18 cellular contexts compared by ENCODE assay signal in the genomic region with DNA sequence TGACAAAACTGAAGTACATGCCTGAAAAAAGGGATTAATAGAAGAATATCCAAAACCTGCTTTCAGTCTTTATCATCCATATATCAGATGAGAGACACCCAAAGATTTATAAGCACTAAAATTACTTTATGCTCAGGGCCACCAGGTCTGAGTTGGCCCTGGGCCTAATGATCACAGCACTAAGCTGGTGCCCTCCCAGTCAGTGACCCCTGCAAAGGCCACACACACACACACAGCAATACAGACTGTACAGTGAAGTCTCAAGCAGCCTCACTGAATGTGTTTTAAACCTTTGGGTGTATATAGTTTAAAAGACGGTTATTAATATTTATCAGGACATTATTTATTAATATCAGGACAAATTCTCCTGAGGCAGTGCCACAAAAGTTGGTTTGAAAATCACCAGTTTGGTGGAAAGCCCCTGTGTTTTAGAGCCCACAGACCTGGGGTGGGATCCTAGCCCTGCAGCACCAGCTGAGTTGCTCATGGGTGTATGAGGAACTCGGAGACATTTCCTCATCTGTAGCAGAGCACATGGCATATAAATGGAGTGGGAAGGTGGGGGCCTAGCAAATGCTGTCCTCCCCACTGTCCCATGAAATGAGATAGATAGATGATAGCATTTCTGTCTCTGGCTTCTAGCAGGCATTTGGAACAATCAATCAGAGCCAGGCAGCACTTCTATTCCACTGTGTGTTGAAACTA. TPM values are rescaled to one million over a fixed set of nuclear protein-coding genes. Genes with fewer than 3 reads are reported as not detected.
A peak's percentile ranks its signal among the peaks of the same experiment; 100 is the strongest.
DNase-seq lines count a peak whose midpoint lies in the region; ATAC-seq and TF ChIP-seq lines count a peak whose summit lies in the region.
"Had no signal": no experiment of that assay in that cellular context is flagged by ENCODE, and none has a peak within 500 bp of the region (broad histone marks: within the 10 kb centered on the region; RNA-seq: fewer than 3 reads in every experiment).

No MANE protein-coding gene starts in this region.

- H3K4me3 Mint-ChIP-seq in CD8-positive, alpha-beta T cell: no peak overlapping the region
- no peak overlapping the region for H3K4me3 Mint-ChIP-seq in stimulated activated effector memory CD8-positive, alpha-beta T cell treated with anti-CD3 and anti-CD28 coated beads, Interleukin-12 subunit alpha, Interleukin-12 subunit beta, amount 100 ng/mL, for 72 hours
- H3K4me3 Mint-ChIP-seq: H9 had no signal

- POLR2A ChIA-PET in CD8-positive, alpha-beta T cell (lab: Charles Lee): no interaction called here

- no peaks in the 10 kb centered on the region for H3K27me3 Mint-ChIP-seq in CD8-positive, alpha-beta T cell (ENCODE audit: low read depth)

- H3K27ac ChIP-seq in CD8-positive, alpha-beta T cell (ENCODE audit: low read depth, low read length): no peak overlapping the region
- no peak overlapping the region for H3K27ac ChIP-seq in liver (ENCODE audit: low read depth in 1 of 2, low read length in 2 of 2)
- H3K27ac ChIP-seq: BLaER1, GM23248, KMS-11 had no signal

- H3K36me3 ChIP-seq in CD8-positive, alpha-beta T cell (ENCODE audit: insufficient read depth, low read length): no peaks in the 10 kb centered on the region
- peaks cover 0 to 4% (median 0%) of the 10 kb centered on the region in 4 donors for H3K36me3 ChIP-seq in liver (ENCODE audit: control insufficient read depth in 4 of 4, insufficient read depth in 3 of 4, low read depth in 1 of 4, low read length in 3 of 4)

- no peaks in the 10 kb centered on the region for H3K9me3 ChIP-seq in CD8-positive, alpha-beta T cell (ENCODE audit: low read length)
- no peaks in the 10 kb centered on the region for H3K9me3 ChIP-seq in liver (ENCODE audit: control insufficient read depth in 4 of 4, low read length in 3 of 4)
- H3K9me3 ChIP-seq: BLaER1, SK-N-SH had no signal

- no peak for ATAC-seq in CD8-positive, alpha-beta T cell
- no peak for ATAC-seq in stimulated activated effector memory CD8-positive, alpha-beta T cell treated with anti-CD3 and anti-CD28 coated beads, Interleukin-12 subunit alpha, Interleukin-12 subunit beta, amount 100 ng/mL, for 72 hours
- ATAC-seq in HG03460 (IDR thresholded peaks at IDR 0.05; ENCODE audit: unreplicated experiment): no peak
- ATAC-seq: Panc1 had no signal

- peaks cover 25% of the 10 kb centered on the region for H3K36me3 Mint-ChIP-seq in CD8-positive, alpha-beta T cell
- peaks cover 12% of the 10 kb centered on the region for H3K36me3 Mint-ChIP-seq in stimulated activated effector memory CD8-positive, alpha-beta T cell treated with anti-CD3 and anti-CD28 coated beads, Interleukin-12 subunit alpha, Interleukin-12 subunit beta, amount 100 ng/mL, for 72 hours

- peak; percentile 60 for DNase-seq in CD1c-positive myeloid dendritic cell (ENCODE audit: extremely low spot score)
- DNase-seq in CD8-positive, alpha-beta T cell: no peak
- DNase-seq in stimulated activated effector memory CD8-positive, alpha-beta T cell treated with anti-CD3 and anti-CD28 coated beads, Interleukin-12 subunit alpha, Interleukin-12 subunit beta, amount 100 ng/mL, for 72 hours (ENCODE audit: low spot score in 2 of 2): no peak
- DNase-seq in NCI-H2029 treated with DMSO at 0.1 percent for 48 hours (lab: John Stamatoyannopoulos, UW): no peak
- DNase-seq in HK-2 (ENCODE audit: unreplicated experiment): no peak
- DNase-seq: GM23248, H9, IMR-90, NCI-H1694, NCI-H446 treated with DMSO at 0.1 percent for 48 hours, SIG-M5, SK-N-SH had no signal

- peak overlapping the region; percentile 41 for H3K27ac Mint-ChIP-seq in CD8-positive, alpha-beta T cell
- H3K27ac Mint-ChIP-seq in stimulated activated effector memory CD8-positive, alpha-beta T cell treated with anti-CD3 and anti-CD28 coated beads, Interleukin-12 subunit alpha, Interleukin-12 subunit beta, amount 100 ng/mL, for 72 hours: peak overlapping the region; percentile 27

- TF ChIP-seq CTCF in CD8-positive, alpha-beta T cell (IDR thresholded peaks at IDR 0.05): no peak
- TF ChIP-seq CTCF in liver (IDR thresholded peaks at IDR 0.05; ENCODE audit: low read depth, low read length, missing input control): no peak

- intact Hi-C loops in CD8-positive, alpha-beta T cell (cut with DNase I, micrococcal nuclease): no loop called here

- H3K27me3 ChIP-seq in CD8-positive, alpha-beta T cell (ENCODE audit: insufficient read depth, low read length): no peaks in the 10 kb centered on the region
- H3K27me3 ChIP-seq in liver (ENCODE audit: control insufficient read depth in 4 of 4, insufficient read depth in 4 of 4, low read length in 3 of 4): no peaks in the 10 kb centered on the region
- H3K27me3 ChIP-seq: BLaER1 had no signal

- no peaks in the 10 kb centered on the region for H3K9me3 Mint-ChIP-seq in CD8-positive, alpha-beta T cell
- no peaks in the 10 kb centered on the region for H3K9me3 Mint-ChIP-seq in stimulated activated effector memory CD8-positive, alpha-beta T cell treated with anti-CD3 and anti-CD28 coated beads, Interleukin-12 subunit alpha, Interleukin-12 subunit beta, amount 100 ng/mL, for 72 hours
- H3K9me3 Mint-ChIP-seq: H9 had no signal

- no peaks in the 10 kb centered on the region for H3K4me1 ChIP-seq in CD8-positive, alpha-beta T cell (ENCODE audit: insufficient read depth, low read length)
- H3K4me1 ChIP-seq in liver (ENCODE audit: control insufficient read depth in 4 of 4, insufficient read depth in 4 of 4, low read length in 3 of 4): peaks cover 0 to 18% (median 6%) of the 10 kb centered on the region in 4 donors

- H3K4me1 Mint-ChIP-seq in CD8-positive, alpha-beta T cell (ENCODE audit: low read depth): no peaks in the 10 kb centered on the region
- H3K4me1 Mint-ChIP-seq in stimulated activated effector memory CD8-positive, alpha-beta T cell treated with anti-CD3 and anti-CD28 coated beads, Interleukin-12 subunit alpha, Interleukin-12 subunit beta, amount 100 ng/mL, for 72 hours: no peaks in the 10 kb centered on the region

- TF ChIP-seq RAD21 in liver (IDR thresholded peaks at IDR 0.05): no peak

- CTCF ChIA-PET in CD8-positive, alpha-beta T cell (lab: Charles Lee): interaction anchor here (1.2 kb wide), 1 partner anchor 28 kb away, joined by 3 read pairs; no protein-coding TSS in a partner anchor

- WGBS in liver: 73% methylated on average over 2 of the region's 2 CpGs

- no peak overlapping the region for H3K4me3 ChIP-seq in CD8-positive, alpha-beta T cell (ENCODE audit: low read depth, low read length)
- H3K4me3 ChIP-seq in liver (ENCODE audit: low read depth in 1 of 3, low read length in 3 of 3): no peak overlapping the region
- H3K4me3 ChIP-seq: BLaER1, GM23248 had no signal

- no peak overlapping the region for H3K9ac ChIP-seq in liver (ENCODE audit: low read depth in 1 of 2, low read length in 2 of 2)
- H3K9ac ChIP-seq: BLaER1, GM23248, KMS-11, SK-N-SH had no signal

TF ChIP-seq in liver, 16 proteins besides CTCF, POLR2A, EP300 and RAD21:
- TF ChIP-seq, protein P1, sequence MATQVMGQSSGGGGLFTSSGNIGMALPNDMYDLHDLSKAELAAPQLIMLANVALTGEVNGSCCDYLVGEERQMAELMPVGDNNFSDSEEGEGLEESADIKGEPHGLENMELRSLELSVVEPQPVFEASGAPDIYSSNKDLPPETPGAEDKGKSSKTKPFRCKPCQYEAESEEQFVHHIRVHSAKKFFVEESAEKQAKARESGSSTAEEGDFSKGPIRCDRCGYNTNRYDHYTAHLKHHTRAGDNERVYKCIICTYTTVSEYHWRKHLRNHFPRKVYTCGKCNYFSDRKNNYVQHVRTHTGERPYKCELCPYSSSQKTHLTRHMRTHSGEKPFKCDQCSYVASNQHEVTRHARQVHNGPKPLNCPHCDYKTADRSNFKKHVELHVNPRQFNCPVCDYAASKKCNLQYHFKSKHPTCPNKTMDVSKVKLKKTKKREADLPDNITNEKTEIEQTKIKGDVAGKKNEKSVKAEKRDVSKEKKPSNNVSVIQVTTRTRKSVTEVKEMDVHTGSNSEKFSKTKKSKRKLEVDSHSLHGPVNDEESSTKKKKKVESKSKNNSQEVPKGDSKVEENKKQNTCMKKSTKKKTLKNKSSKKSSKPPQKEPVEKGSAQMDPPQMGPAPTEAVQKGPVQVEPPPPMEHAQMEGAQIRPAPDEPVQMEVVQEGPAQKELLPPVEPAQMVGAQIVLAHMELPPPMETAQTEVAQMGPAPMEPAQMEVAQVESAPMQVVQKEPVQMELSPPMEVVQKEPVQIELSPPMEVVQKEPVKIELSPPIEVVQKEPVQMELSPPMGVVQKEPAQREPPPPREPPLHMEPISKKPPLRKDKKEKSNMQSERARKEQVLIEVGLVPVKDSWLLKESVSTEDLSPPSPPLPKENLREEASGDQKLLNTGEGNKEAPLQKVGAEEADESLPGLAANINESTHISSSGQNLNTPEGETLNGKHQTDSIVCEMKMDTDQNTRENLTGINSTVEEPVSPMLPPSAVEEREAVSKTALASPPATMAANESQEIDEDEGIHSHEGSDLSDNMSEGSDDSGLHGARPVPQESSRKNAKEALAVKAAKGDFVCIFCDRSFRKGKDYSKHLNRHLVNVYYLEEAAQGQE (IDR thresholded peaks at IDR 0.05): no peak
- TF ChIP-seq RXRA (IDR thresholded peaks at IDR 0.05) (peak; percentile 78 to 87), YY1 (IDR thresholded peaks at IDR 0.05) (no peak), GABPA (IDR thresholded peaks at IDR 0.05 in 1 of 2, conservative IDR thresholded peaks at IDR 0.05 in 1 of 2) (no peak), FOXA1 (IDR thresholded peaks at IDR 0.05) (no peak), NR2F2 (IDR thresholded peaks at IDR 0.05) (no peak), FOXA2 (IDR thresholded peaks at IDR 0.05) (no peak)
- TF ChIP-seq, protein P2, sequence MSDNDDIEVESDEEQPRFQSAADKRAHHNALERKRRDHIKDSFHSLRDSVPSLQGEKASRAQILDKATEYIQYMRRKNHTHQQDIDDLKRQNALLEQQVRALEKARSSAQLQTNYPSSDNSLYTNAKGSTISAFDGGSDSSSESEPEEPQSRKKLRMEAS (IDR thresholded peaks at IDR 0.05): no peak
TF ChIP-seq in liver: peak in this region for 1.

RNA-seq across cellular contexts. Expression of a gene that starts 48.3 kb away (rescaled TPM):
- not detected for total RNA-seq in CD8-positive, alpha-beta T cell
- 1 to 10 TPM in 1 of 2 donors, not detected in 1; 2.8 TPM for total RNA-seq in liver
- polyA plus RNA-seq in liver: under 1 TPM; 0.44 to 0.47 TPM
- total RNA-seq: Daoy, GM23248, H9, IMR-90 had no signal
- polyA plus RNA-seq: GM23248, IMR-90, SK-N-SH had no signal
